In the genomic region with DNA sequence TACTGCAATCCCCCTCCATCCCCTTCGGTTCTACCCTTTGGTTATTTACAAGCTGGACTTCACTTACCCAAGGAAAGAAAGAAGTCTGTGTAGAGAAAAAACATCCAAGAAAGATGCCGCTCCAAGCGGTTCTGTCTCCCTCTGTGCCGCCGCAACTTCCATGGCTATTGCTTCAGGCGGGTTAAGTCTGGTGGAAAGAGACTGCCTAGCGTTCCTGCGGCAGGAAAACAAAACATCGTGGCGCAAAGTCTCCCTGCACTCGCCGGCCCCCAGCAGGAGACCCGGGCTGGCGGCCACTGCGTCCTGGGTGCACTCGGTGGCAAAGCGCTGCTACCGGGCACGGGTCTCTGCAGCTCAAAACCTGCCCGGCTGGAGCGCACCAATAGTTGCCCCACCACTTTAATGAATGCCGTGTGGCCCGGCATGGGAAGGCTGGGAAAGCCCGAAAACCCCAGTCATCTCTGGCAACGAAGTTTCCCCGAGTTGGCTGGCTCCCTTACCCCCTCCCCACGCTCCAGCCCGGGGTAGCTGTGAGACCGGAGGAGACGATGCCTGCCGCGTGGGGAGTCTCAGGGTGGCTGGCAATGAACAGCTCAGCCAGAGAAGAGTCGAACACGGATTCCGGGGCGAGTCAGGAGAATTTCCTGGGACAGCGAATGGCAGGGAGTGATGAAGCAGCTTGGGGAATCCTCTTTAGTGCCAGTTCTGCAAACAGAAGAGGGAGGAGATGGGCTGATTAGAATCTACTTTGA, we compare ENCODE assay signal across 15 cellular contexts. TPM values are rescaled to one million over a fixed set of nuclear protein-coding genes. Genes with fewer than 3 reads are reported as not detected.
DNase-seq lines count a peak whose midpoint lies in the region; ATAC-seq, FAIRE-seq and TF ChIP-seq lines count a peak whose summit lies in the region.
"Had no signal": no experiment of that assay in that cellular context is flagged by ENCODE, and none has a peak within 500 bp of the region (broad histone marks: within the 10 kb centered on the region; RNA-seq: fewer than 3 reads in every experiment).

No MANE protein-coding gene starts in this region.

- H3K9ac ChIP-seq in IMR-90 (ENCODE audit: low read depth, low read length) (no peak overlapping the region), H1 (replicated peaks in 1 of 4; ENCODE audit: extremely low read depth in 1 of 4, low read depth in 3 of 4, low read length in 3 of 4) (no peak overlapping the region; a peak in 2 of 7 replicates), MM.1S (ENCODE audit: low read length) (no peak overlapping the region)

- no peak for TF ChIP-seq CTCF in Calu3 (IDR thresholded peaks at IDR 0.05; ENCODE audit: unreplicated experiment)
- TF ChIP-seq CTCF in IMR-90 (conservative IDR thresholded peaks at IDR 0.05; ENCODE audit: low read depth, low read length): no peak
- TF ChIP-seq CTCF in H1 (IDR thresholded peaks at IDR 0.05; ENCODE audit: control extremely low read depth in 1 of 3, insufficient read depth in 1 of 3, low read depth in 1 of 3, low read length in 3 of 3): no peak
- no peak for TF ChIP-seq CTCF in nephron (IDR thresholded peaks at IDR 0.05; ENCODE audit: unreplicated experiment in 3 of 3)
- TF ChIP-seq CTCF in gastroesophageal sphincter (IDR thresholded peaks at IDR 0.05): no peak
- no peak for TF ChIP-seq CTCF in MM.1S (IDR thresholded peaks at IDR 0.05; ENCODE audit: low read length)

- POLR2A ChIA-PET in IMR-90 (lab: Charles Lee; ENCODE audit: unreplicated experiment) (no interaction called here), H1 (lab: Charles Lee; ENCODE audit: partially characterized antibody) (no interaction called here)

- H3K36me3 ChIP-seq in IMR-90 (ENCODE audit: control insufficient read depth, insufficient read depth, low read length): no peaks in the 10 kb centered on the region
- H3K36me3 ChIP-seq in H1 (ENCODE audit: control insufficient read depth in 2 of 4, insufficient read depth in 4 of 4, low read length in 3 of 4): no peaks in the 10 kb centered on the region
- H3K36me3 ChIP-seq in gastroesophageal sphincter: no peaks in the 10 kb centered on the region
- H3K36me3 ChIP-seq in MM.1S (replicated peaks; ENCODE audit: insufficient read depth, low read length): no peaks in the 10 kb centered on the region

- ATAC-seq in IMR-90 (ENCODE audit: low read depth) (peak; percentile 42), gastroesophageal sphincter (no peak)
- ATAC-seq in activated CD4-positive, CD25-positive, alpha-beta regulatory T cell treated with anti-CD3 and anti-CD28 coated beads, Interleukin-2, amount 50 U/mL, for 24 hours: no peak
- ATAC-seq: left lobe of liver; stimulated activated naive B cell treated with anti-CD40 and anti-IgM and Interleukin-4, amounts not matched to agents 10 μg/mL and 1 μg/mL and 100 μg/mL, for 72 hours; T-helper 17 cell had no signal

- H2AFZ ChIP-seq in IMR-90 (replicated peaks; ENCODE audit: low read length, poor library complexity) (peak overlapping the region; percentile 2), H1 (ENCODE audit: low read length) (peak overlapping the region; percentile 94), MM.1S (ENCODE audit: low read length) (no peak overlapping the region)

- no peak overlapping the region for H4K8ac ChIP-seq in IMR-90 (ENCODE audit: low read depth in 2 of 2, low read length in 2 of 2)
- H4K8ac ChIP-seq in H1 (ENCODE audit: extremely low read depth, insufficient read depth, low read length): peak overlapping the region; percentile 75

- BruUV-seq in Calu3 (replicated peaks; lab: Mats Ljungman, UMichigan) (no TSS peak), IMR-90 (replicated peaks; lab: Mats Ljungman, UMichigan) (no TSS peak)

- H3K4me1 ChIP-seq in IMR-90 (ENCODE audit: control insufficient read depth, insufficient read depth, low read length) (peaks cover 3% of the 10 kb centered on the region; the same call in 1 of the 2 replicates), H1 (replicated peaks in 1 of 4; ENCODE audit: control insufficient read depth in 3 of 4, insufficient read depth in 4 of 4, low read length in 3 of 4) (peaks cover 3 to 12% (median 8%) of the 10 kb centered on the region in 4 experiments), gastroesophageal sphincter (peaks cover 0 to 26% (median 0%) of the 10 kb centered on the region in 3 donors), MM.1S (ENCODE audit: low read length) (no peaks in the 10 kb centered on the region)

- H3K23ac ChIP-seq in IMR-90 (ENCODE audit: low read depth, low read length) (no peak overlapping the region), H1 (ENCODE audit: insufficient read length) (no peak overlapping the region)

- H3K4me1 Mint-ChIP-seq in Calu3 (ENCODE audit: low read depth, unreplicated experiment) (peaks cover 7% of the 10 kb centered on the region), nephron (no peaks in the 10 kb centered on the region)

- H2BK5ac ChIP-seq in IMR-90 (ENCODE audit: low read depth, low read length, poor library complexity, severe bottlenecking): no peak overlapping the region
- no peak overlapping the region for H2BK5ac ChIP-seq in H1 (ENCODE audit: low read depth, low read length)

- H3K27me3 Mint-ChIP-seq in Calu3 (ENCODE audit: unreplicated experiment) (peaks cover 16% of the 10 kb centered on the region), nephron (ENCODE audit: low read depth) (peaks cover 81% of the 10 kb centered on the region)

- H2BK20ac ChIP-seq in IMR-90 (ENCODE audit: low read depth, low read length) (no peak overlapping the region), H1 (ENCODE audit: low read length) (no peak overlapping the region)

- no peaks in the 10 kb centered on the region for H3K79me1 ChIP-seq in IMR-90 (ENCODE audit: low read depth in 1 of 2, low read length in 2 of 2)
- H3K79me1 ChIP-seq in H1 (ENCODE audit: low read depth, low read length): no peaks in the 10 kb centered on the region

- FAIRE-seq in H1 (lab: Jason Lieb, UNC): no peak

- CTCF ChIA-PET in Calu3 (lab: Charles Lee) (no interaction called here), IMR-90 (lab: Yijun Ruan, JAX) (no interaction called here), H1 (lab: Charles Lee; ENCODE audit: partially characterized antibody) (interaction anchor here (1.3 kb wide), 1 partner anchor 47 kb away, joined by 3 read pairs; no protein-coding TSS in a partner anchor)

- H3K79me2 ChIP-seq in H1 (ENCODE audit: control insufficient read depth in 1 of 2, insufficient read depth in 2 of 2, low read length in 2 of 2) (no peaks in the 10 kb centered on the region), MM.1S (ENCODE audit: low read length) (no peaks in the 10 kb centered on the region)

- H3K27me3 ChIP-seq in IMR-90 (ENCODE audit: control insufficient read depth, insufficient read depth, low read length): peaks cover 54% of the 10 kb centered on the region
- H3K27me3 ChIP-seq in H1 (replicated peaks in 1 of 4; ENCODE audit: control insufficient read depth in 3 of 4, extremely low read depth in 1 of 4, insufficient read depth in 3 of 4, low read length in 3 of 4): peaks cover 39 to 68% (median 62%) of the 10 kb centered on the region in 4 experiments
- peaks cover 93% of the 10 kb centered on the region for H3K27me3 ChIP-seq in gastroesophageal sphincter
- no peaks in the 10 kb centered on the region for H3K27me3 ChIP-seq in MM.1S (replicated peaks; ENCODE audit: insufficient read depth, low read length)

- H3K27ac ChIP-seq in IMR-90 (ENCODE audit: insufficient read depth, low read length) (no peak overlapping the region), H1 (ENCODE audit: low read depth, low read length) (no peak overlapping the region), gastroesophageal sphincter (no peak overlapping the region), MM.1S (ENCODE audit: low read length) (no peak overlapping the region)

- H4K5ac ChIP-seq in IMR-90 (ENCODE audit: low read depth, low read length) (no peak overlapping the region), H1 (ENCODE audit: insufficient read length, low read depth, low read length) (no peak overlapping the region)

- peaks cover 3% of the 10 kb centered on the region; the same call in 1 of the 2 replicates for H3K9me3 ChIP-seq in IMR-90 (ENCODE audit: control insufficient read depth, insufficient read depth, low read length)
- H3K9me3 ChIP-seq in H1 (ENCODE audit: insufficient read depth in 2 of 2, low read depth in 1 of 2, low read length in 1 of 2): no peaks in the 10 kb centered on the region
- H3K9me3 ChIP-seq in gastroesophageal sphincter: peaks cover 0 to 10% (median 0%) of the 10 kb centered on the region in 3 donors
- H3K9me3 ChIP-seq in MM.1S (replicated peaks; ENCODE audit: insufficient read depth, low read length): no peaks in the 10 kb centered on the region

- H3K4me3 Mint-ChIP-seq in Calu3 (ENCODE audit: low read depth, unreplicated experiment) (no peak overlapping the region), nephron (peak overlapping the region; percentile 63 to 78 (median 75))
- H3K4me3 Mint-ChIP-seq: stimulated activated naive B cell treated with anti-CD40 and anti-IgM and Interleukin-4, amounts not matched to agents 10 μg/mL and 1 μg/mL and 100 μg/mL, for 72 hours had no signal

- H3K4me2 ChIP-seq in IMR-90 (ENCODE audit: low read depth, low read length): peak overlapping the region; percentile 66; the same call in 1 of the 2 replicates
- peak overlapping the region; percentile 91 to 97 for H3K4me2 ChIP-seq in H1 (ENCODE audit: insufficient read depth in 1 of 2, low read depth in 2 of 2, low read length in 2 of 2)
- H3K4me2 ChIP-seq in MM.1S (ENCODE audit: low read depth, low read length): no peak overlapping the region

- H3K4me3 ChIP-seq in IMR-90 (ENCODE audit: insufficient read depth, low read depth, low read length): no peak overlapping the region; the same call in 1 of the 2 replicates
- H3K4me3 ChIP-seq in H1 (ENCODE audit: extremely low read depth in 1 of 4, insufficient read depth in 2 of 4, low read depth in 3 of 4, low read length in 4 of 4): peak overlapping the region; percentile 44 to 68 (median 61)
- no peak overlapping the region for H3K4me3 ChIP-seq in gastroesophageal sphincter
- no peak overlapping the region for H3K4me3 ChIP-seq in MM.1S (ENCODE audit: low read length)

- H4K20me1 ChIP-seq in IMR-90 (ENCODE audit: insufficient read depth, low read length): no peaks in the 10 kb centered on the region
- H4K20me1 ChIP-seq in H1 (replicated peaks in 1 of 2; ENCODE audit: control insufficient read depth in 1 of 2, insufficient read depth in 2 of 2, low read length in 2 of 2): no peaks in the 10 kb centered on the region
- H4K20me1 ChIP-seq in MM.1S (ENCODE audit: insufficient read depth, low read length): no peaks in the 10 kb centered on the region

- peak; percentile 1 for DNase-seq in Calu3
- no peak for DNase-seq in IMR-90
- peak in 1 of 2 experiments; percentile 68 for DNase-seq in H1 (ENCODE audit: low read depth in 1 of 2, low spot score in 2 of 2)
- DNase-seq in MM.1S: no peak
- DNase-seq in HPDE6-E6E7 (ENCODE audit: extremely low spot score): no peak
- DNase-seq: activated CD4-positive, alpha-beta T cell treated with anti-CD3 and anti-CD28 coated beads, Interleukin-2, amount 50 U/mL, for 4 hours; activated naive CD4-positive, alpha-beta T cell; NCI-H1092 treated with DMSO at 0.1 percent for 48 hours; stimulated activated CD4-positive, alpha-beta T cell treated with anti-CD3 and anti-CD28 coated beads, Interleukin-2, amount 100 ng/mL, for 24 hours; stimulated activated naive B cell treated with anti-CD40 and anti-IgM and Interleukin-4, amounts not matched to agents 10 μg/mL and 1 μg/mL and 100 μg/mL, for 72 hours; T-helper 17 cell had no signal

- no peak overlapping the region for H2AK9ac ChIP-seq in IMR-90 (replicated peaks; ENCODE audit: low read depth, low read length, poor library complexity)

- dilution Hi-C loops in IMR-90 (cut with HindIII; ENCODE audit: low sequenced_read_pairs, unreplicated experiment): no loop called here

- TF ChIP-seq EP300 in H1 (IDR thresholded peaks at IDR 0.05; ENCODE audit: borderline replicate concordance in 1 of 2, low read depth in 2 of 2, low read length in 2 of 2): no peak
- no peak for TF ChIP-seq EP300 in gastroesophageal sphincter (IDR thresholded peaks at IDR 0.05)

- WGBS in IMR-90 (ENCODE audit: extremely low coverage in 2 of 2, insufficient read length in 1 of 2), 2 experiments: 2% methylated on average over 11 of the region's 37 CpGs; no CpG with 5 or more reads in 1 of the 2 experiments
- 5% methylated on average over 37 of the region's 37 CpGs; no CpG with 5 or more reads in 1 of the 2 experiments for WGBS in H1 (ENCODE audit: extremely low coverage in 1 of 2, insufficient coverage in 1 of 2, insufficient read length in 1 of 2, insufficient replicate concordance in 2 of 2, low coverage in 1 of 2, low lambda C conversion rate in 2 of 2, missing lambda C conversion rate in 1 of 2), 2 experiments
- 3 to 4% methylated on average over 5 to 8 of the region's 37 CpGs for WGBS in gastroesophageal sphincter (ENCODE audit: low coverage in 1 of 2), 2 donors

- H2AK5ac ChIP-seq in IMR-90 (ENCODE audit: low read depth, low read length): no peak overlapping the region
- H2AK5ac ChIP-seq in H1 (ENCODE audit: low read depth, low read length): no peak overlapping the region

- in situ Hi-C loops in IMR-90 (cut with MboI; ENCODE audit: low sequenced_read_pairs): no loop called here

- H3F3A ChIP-seq in MM.1S (ENCODE audit: insufficient read depth, low read length): no peaks in the 10 kb centered on the region

- H3K27ac Mint-ChIP-seq in Calu3 (ENCODE audit: unreplicated experiment): no peak overlapping the region
- no peak overlapping the region for H3K27ac Mint-ChIP-seq in nephron
- H3K27ac Mint-ChIP-seq: stimulated activated naive B cell treated with anti-CD40 and anti-IgM and Interleukin-4, amounts not matched to agents 10 μg/mL and 1 μg/mL and 100 μg/mL, for 72 hours; T-helper 17 cell had no signal

- no peaks in the 10 kb centered on the region for H3K9me2 ChIP-seq in MM.1S (replicated peaks; ENCODE audit: insufficient read depth, low read length)

- H3K9me3 Mint-ChIP-seq in Calu3 (ENCODE audit: low read depth, unreplicated experiment): no peaks in the 10 kb centered on the region
- peaks cover 10% of the 10 kb centered on the region for H3K9me3 Mint-ChIP-seq in nephron
- H3K9me3 Mint-ChIP-seq: stimulated activated naive B cell treated with anti-CD40 and anti-IgM and Interleukin-4, amounts not matched to agents 10 μg/mL and 1 μg/mL and 100 μg/mL, for 72 hours had no signal

- no peak overlapping the region for H4K91ac ChIP-seq in IMR-90 (ENCODE audit: insufficient read depth, low read depth, low read length)
- H4K91ac ChIP-seq in H1 (replicated peaks; ENCODE audit: insufficient read length, low read length): no peak overlapping the region

- H3K23me2 ChIP-seq in H1 (ENCODE audit: low read depth, low read length): peaks cover 27% of the 10 kb centered on the region

- H2BK15ac ChIP-seq in IMR-90 (ENCODE audit: low read depth, low read length): no peak overlapping the region
- H2BK15ac ChIP-seq in H1 (ENCODE audit: low read length): no peak overlapping the region; the same call in 1 of the 2 replicates

- no peak overlapping the region for H2BK12ac ChIP-seq in H1 (ENCODE audit: low read depth, low read length)

- H3K56ac ChIP-seq in IMR-90 (ENCODE audit: extremely low read depth, insufficient read depth, low read length) (no peak overlapping the region), H1 (replicated peaks; ENCODE audit: insufficient read length, low read depth, low read length) (no peak overlapping the region)

- no peak overlapping the region for H3K18ac ChIP-seq in IMR-90 (ENCODE audit: low read depth, low read length)
- H3K18ac ChIP-seq in H1 (ENCODE audit: extremely low read depth, low read length): 0 out of 2 replicates have a peak overlapping the region, but pooled peaks have one; percentile 72

- intact Hi-C loops in Calu3 (cut with micrococcal nuclease; ENCODE audit: unreplicated experiment): no loop called here
- intact Hi-C loops in IMR-90 (cut with micrococcal nuclease): no loop called here

- H3K14ac ChIP-seq in IMR-90 (replicated peaks; ENCODE audit: low read depth, low read length) (no peak overlapping the region), H1 (ENCODE audit: insufficient read length) (no peak overlapping the region)

- TF ChIP-seq RAD21 in IMR-90 (IDR thresholded peaks at IDR 0.05; ENCODE audit: low read length) (no peak), H1 (IDR thresholded peaks at IDR 0.05 in 1 of 2, conservative IDR thresholded peaks at IDR 0.05 in 1 of 2; ENCODE audit: low read depth in 2 of 2, low read length in 2 of 2) (no peak; a peak in 1 of 4 replicates)

- TF ChIP-seq POLR2A in IMR-90 (IDR thresholded peaks at IDR 0.05; ENCODE audit: low read depth, low read length) (no peak), H1 (IDR thresholded peaks at IDR 0.05; ENCODE audit: control extremely low read depth in 1 of 2, low read depth in 2 of 2, low read length in 2 of 2) (no peak), gastroesophageal sphincter (IDR thresholded peaks at IDR 0.05) (no peak)

- H2BK120ac ChIP-seq in IMR-90 (ENCODE audit: low read depth, low read length): no peak overlapping the region
- H2BK120ac ChIP-seq in H1 (replicated peaks; ENCODE audit: low read depth, low read length): no peak overlapping the region

- H3K4ac ChIP-seq in IMR-90 (ENCODE audit: low read depth, low read length): no peak overlapping the region
- H3K4ac ChIP-seq in H1 (replicated peaks; ENCODE audit: insufficient read length, low read depth, low read length): no peak overlapping the region

- no peaks in the 10 kb centered on the region for H3K9me1 ChIP-seq in IMR-90 (ENCODE audit: insufficient read depth, low read length)

- H3K36me3 Mint-ChIP-seq in Calu3 (ENCODE audit: insufficient read depth, unreplicated experiment): no peaks in the 10 kb centered on the region
- H3K36me3 Mint-ChIP-seq in nephron (ENCODE audit: low read depth): no peaks in the 10 kb centered on the region

RNA-seq across cellular contexts. Expression of a gene that starts 3.5 kb away (rescaled TPM):
- not detected in 2 replicates for total RNA-seq in Calu3 (2022)
- not detected in 2 replicates for total RNA-seq in IMR-90 (2012; rRNA removed)
- not detected in 2 replicates for polyA plus RNA-seq in IMR-90 (2012; rRNA removed)
- polyA plus RNA-seq in IMR-90 (2012; cell fraction: cytosol; rRNA removed): not detected in 2 replicates
- polyA plus RNA-seq in IMR-90 (2012; cell fraction: nucleus; rRNA removed; ENCODE audit: low replicate concordance): not detected in 2 replicates
- total RNA-seq in H1 (2021; fragmentation: NEBNext Ultra II Directional; extraction: Animal tissue kit (Norgen Biotek cat#: 25700)): 0.63 and 0.94 TPM in 2 replicates
- 0.45 and 0.52 TPM in 2 replicates for polyA plus RNA-seq in H1 (2011; rRNA removed)
- 0.80 TPM for polyA plus RNA-seq in H1 (2011; cell fraction: cytosol; rRNA removed)
- polyA plus RNA-seq in H1 (2011; cell fraction: nucleus; rRNA removed): 1.7 TPM
- 0.73 to 1.0 TPM (median 0.83 TPM) in 4 replicates for polyA plus RNA-seq in H1 (2012, experiment 1 of 2)
- polyA plus RNA-seq in H1 (2012, experiment 2 of 2): 0.17 TPM
- 0.59 TPM for polyA plus RNA-seq in H1 (2013, experiment 1 of 2)
- polyA plus RNA-seq in H1 (2013, experiment 2 of 2): 0.94 TPM
- polyA minus RNA-seq in H1 (2011; rRNA and poly(A)+ RNA removed): 1.4 and 3.0 TPM in 2 replicates
- polyA minus RNA-seq in H1 (2011; cell fraction: cytosol; rRNA and poly(A)+ RNA removed): 1.5 TPM
- polyA minus RNA-seq in H1 (2011; cell fraction: nucleus; rRNA and poly(A)+ RNA removed): 1.5 TPM
- total RNA-seq in gastroesophageal sphincter: under 1 TPM in 1 of 4 donors, not detected in 3; 0.40 TPM
- total RNA-seq: left lobe of liver, T-helper 17 cell had no signal

RNA-seq across cellular contexts. Expression of a gene that starts 58.9 kb away (rescaled TPM):
- 7.1 and 8.1 TPM in 2 replicates for total RNA-seq in Calu3 (2022)
- 10.0 and 12.8 TPM in 2 replicates for total RNA-seq in IMR-90 (2012; rRNA removed)
- 5.4 and 6.6 TPM in 2 replicates for polyA plus RNA-seq in IMR-90 (2012; rRNA removed)
- 2.1 and 3.2 TPM in 2 replicates for polyA plus RNA-seq in IMR-90 (2012; cell fraction: cytosol; rRNA removed)
- 4.2 and 14.7 TPM in 2 replicates for polyA plus RNA-seq in IMR-90 (2012; cell fraction: nucleus; rRNA removed; ENCODE audit: low replicate concordance)
- total RNA-seq in H1 (2021; fragmentation: NEBNext Ultra II Directional; extraction: Animal tissue kit (Norgen Biotek cat#: 25700)): 6.0 and 6.7 TPM in 2 replicates
- 2.7 and 3.8 TPM in 2 replicates for polyA plus RNA-seq in H1 (2011; rRNA removed)
- 5.1 TPM for polyA plus RNA-seq in H1 (2011; cell fraction: cytosol; rRNA removed)
- 7.9 TPM for polyA plus RNA-seq in H1 (2011; cell fraction: nucleus; rRNA removed)
- polyA plus RNA-seq in H1 (2012, experiment 1 of 2): 5.0 to 8.8 TPM (median 5.2 TPM) in 4 replicates
- 0.47 TPM for polyA plus RNA-seq in H1 (2012, experiment 2 of 2)
- 7.0 TPM for polyA plus RNA-seq in H1 (2013, experiment 1 of 2)
- 7.1 TPM for polyA plus RNA-seq in H1 (2013, experiment 2 of 2)
- 6.2 and 8.3 TPM in 2 replicates for polyA minus RNA-seq in H1 (2011; rRNA and poly(A)+ RNA removed)
- polyA minus RNA-seq in H1 (2011; cell fraction: cytosol; rRNA and poly(A)+ RNA removed): 3.4 TPM
- 29.7 TPM for polyA minus RNA-seq in H1 (2011; cell fraction: nucleus; rRNA and poly(A)+ RNA removed)
- total RNA-seq in gastroesophageal sphincter: 10 to 100 TPM; 20.9 to 30.0 (median 24.0) TPM

Comparison
In these comparisons a context has a peak if more than half of its experiments do, and no peak if none do; other contexts are left out.
1. H3K4me3 ChIP-seq: peak in H1 (4 of 4); none in IMR-90 (single experiment), gastroesophageal sphincter (0 of 2) and MM.1S (single experiment).